Comparison of ENCODE assay signal across 8 cellular contexts in genomic region chr15:51622269-51623180, GRCh38. TPM values are rescaled to one million over a fixed set of nuclear protein-coding genes. Genes with fewer than 3 reads are reported as not detected.
A peak's percentile ranks its signal among the peaks of the same experiment; 100 is the strongest.
DNase-seq lines count a peak whose midpoint lies in the region; ATAC-seq and TF ChIP-seq lines count a peak whose summit lies in the region.

Gene DMXL2 (minus strand): TSS chr15:51622771. CDS start chr15:51622545, 226 bp downstream.

- DNase-seq in HS-5 (ENCODE audit: low read depth): peak; percentile 44
- DNase-seq in NOMO-1 treated with dmso at 0.1 percent for 144 hours (lab: John Stamatoyannopoulos, UW; ENCODE audit: unreplicated experiment): peak; percentile 79
- DNase-seq in activated T-cell treated with anti-CD3 and anti-CD28 coated beads, Interleukin-2, amount 50 U/mL, for 1 hour: peak; percentile 72
- DNase-seq in epithelial cell of prostate (ENCODE audit: low read depth, low spot score): peak; percentile 14
- peak; percentile 29 to 42 for DNase-seq in stimulated activated CD8-positive, alpha-beta memory T cell treated with anti-CD3 and anti-CD28 coated beads, Interleukin-4, amount 100 ng/mL, for 1 hour (ENCODE audit: low read depth in 2 of 2, low spot score in 1 of 2)

- no peaks in the 10 kb centered on the region for H3K27me3 ChIP-seq in mononuclear cell (ENCODE audit: insufficient read depth, low read length)

- H3K27ac ChIP-seq in C4-2B: peak within 1 kb of the TSS; percentile 91
- peak within 1 kb of the TSS; percentile 50 for H3K27ac ChIP-seq in epithelial cell of prostate

- H3K4me3 ChIP-seq in mononuclear cell (ENCODE audit: low read length): peak within 1 kb of the TSS; percentile 71

- ATAC-seq in GM19395 (IDR thresholded peaks at IDR 0.05; ENCODE audit: unreplicated experiment): peak; percentile 43

- H3K4me1 ChIP-seq in mononuclear cell (ENCODE audit: insufficient read depth, low read length): peaks cover 36% of the 10 kb centered on the region

- TF ChIP-seq CTCF in C4-2B (conservative IDR thresholded peaks at IDR 0.05): no peak; the same call in 1 of the 2 replicates

- H3K9me3 ChIP-seq in mononuclear cell (ENCODE audit: low read depth, low read length): no peaks in the 10 kb centered on the region

RNA-seq across cellular contexts. Expression of gene DMXL2, which starts in this region (rescaled TPM):
- total RNA-seq in mononuclear cell: 54.9 TPM

Comparison
In these comparisons a context has a peak if more than half of its experiments do, and no peak if none do; other contexts are left out.
1. Peak in every context shown above with its lines: DNase-seq, ATAC-seq, H3K4me3 ChIP-seq and H3K27ac ChIP-seq.
2. DNase-seq: peak in every context shown above with its lines; median percentile 79 in NOMO-1 treated with dmso at 0.1 percent for 144 hours; 72 in activated T-cell treated with anti-CD3 and anti-CD28 coated beads, Interleukin-2, amount 50 U/mL, for 1 hour; 44 in HS-5; 36 in stimulated activated CD8-positive, alpha-beta memory T cell treated with anti-CD3 and anti-CD28 coated beads, Interleukin-4, amount 100 ng/mL, for 1 hour; 14 in epithelial cell of prostate.